Comparison of ENCODE assay signal across 11 cellular contexts in the genomic region with DNA sequence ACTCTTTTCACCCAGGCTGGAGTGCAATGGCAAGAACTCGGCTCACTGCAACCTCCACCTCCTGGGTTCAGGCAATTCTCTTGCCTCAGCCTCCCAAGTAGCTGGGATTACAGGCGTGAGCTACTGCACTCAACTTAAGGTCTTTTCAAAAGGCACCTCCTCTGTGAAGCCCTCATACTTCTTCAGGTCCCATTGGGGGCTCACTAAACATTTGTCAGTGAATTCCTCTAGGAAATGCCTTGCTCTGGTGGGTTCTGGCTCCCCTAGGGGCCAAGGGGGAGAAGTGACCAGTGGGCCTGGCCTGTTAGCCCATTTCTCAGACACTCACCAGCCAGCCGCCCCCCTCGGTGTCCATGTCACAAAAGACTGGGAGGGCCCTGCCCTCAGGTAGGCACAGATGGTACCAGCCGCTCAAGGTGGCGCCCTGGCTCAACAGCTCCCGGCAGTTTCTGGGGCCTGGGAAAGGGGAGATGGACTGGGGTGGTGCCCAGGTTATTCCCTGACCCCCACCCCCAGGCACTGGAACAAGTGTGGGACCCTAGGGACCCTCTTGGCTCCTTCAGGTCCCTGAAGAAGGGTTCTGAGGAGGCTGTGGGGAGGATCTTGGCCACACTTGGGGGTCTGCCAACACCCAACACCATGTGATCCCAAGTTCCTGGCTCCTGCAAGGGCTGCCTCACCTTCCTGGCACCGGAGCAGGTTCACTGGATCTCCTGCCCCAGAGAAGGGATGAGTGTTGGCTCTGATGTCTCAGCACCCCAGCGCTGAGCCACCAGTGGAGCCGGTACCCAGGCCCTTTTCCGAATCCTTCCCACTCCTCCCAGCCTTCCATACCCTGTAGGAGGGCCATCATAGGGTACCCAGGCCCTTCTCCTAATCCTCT. TPM values are rescaled to one million over a fixed set of nuclear protein-coding genes. Genes with fewer than 3 reads are reported as not detected.
DNase-seq lines count a peak whose midpoint lies in the region; TF ChIP-seq lines count a peak whose summit lies in the region.
"Had no signal": no experiment of that assay in that cellular context is flagged by ENCODE, and none has a peak within 500 bp of the region (broad histone marks: within the 10 kb centered on the region; RNA-seq: fewer than 3 reads in every experiment).

No MANE protein-coding gene starts in this region.

- DNase-seq in ELR (ENCODE audit: low read depth) (peak; percentile 42), epithelial cell of proximal tubule (ENCODE audit: low read depth) (no peak), osteoblast (ENCODE audit: insufficient read length, low spot score, missing footprints) (no peak), NCI-H2196 (lab: John Stamatoyannopoulos, UW; ENCODE audit: unreplicated experiment) (no peak), NCI-H510A treated with DMSO at 0.1 percent for 48 hours (lab: John Stamatoyannopoulos, UW) (no peak)
- no peak for DNase-seq in effector memory CD4-positive, alpha-beta T cell
- DNase-seq: amniotic stem cell, NCI-H226 had no signal

- no peaks in the 10 kb centered on the region for H3K9me3 ChIP-seq in Loucy (ENCODE audit: insufficient read depth, low read depth, low read length)
- no peaks in the 10 kb centered on the region for H3K9me3 ChIP-seq in osteoblast (ENCODE audit: low read depth, low read length)
- H3K9me3 ChIP-seq in effector memory CD4-positive, alpha-beta T cell (ENCODE audit: control insufficient read depth, low read length): no peaks in the 10 kb centered on the region

- no peak overlapping the region for H3K9ac ChIP-seq in Loucy (ENCODE audit: low read depth, low read length, poor library complexity, severe bottlenecking)

- no peaks in the 10 kb centered on the region for H3F3A ChIP-seq in Loucy (ENCODE audit: low read depth)

- H3K36me3 ChIP-seq in Loucy (ENCODE audit: insufficient read depth, low read length) (no peaks in the 10 kb centered on the region), osteoblast (ENCODE audit: insufficient read depth, low read length) (no peaks in the 10 kb centered on the region)
- H3K36me3 ChIP-seq in effector memory CD4-positive, alpha-beta T cell (ENCODE audit: control insufficient read depth, insufficient read depth, low read length): no peaks in the 10 kb centered on the region

- H3K4me3 ChIP-seq in Loucy (ENCODE audit: low read length, poor library complexity, severe bottlenecking) (no peak overlapping the region), epithelial cell of proximal tubule (ENCODE audit: low read depth, low read length) (no peak overlapping the region), osteoblast (ENCODE audit: insufficient read depth, low read length) (no peak overlapping the region)
- H3K4me3 ChIP-seq in effector memory CD4-positive, alpha-beta T cell (ENCODE audit: insufficient read depth, low read depth, low read length, poor library complexity, severe bottlenecking): no peak overlapping the region

- no peak overlapping the region for H3K27ac ChIP-seq in osteoblast (ENCODE audit: low read depth, low read length)
- H3K27ac ChIP-seq in effector memory CD4-positive, alpha-beta T cell (ENCODE audit: insufficient read depth, low read length, poor library complexity, severe bottlenecking): no peak overlapping the region

- no peaks in the 10 kb centered on the region for H3K79me2 ChIP-seq in Loucy (ENCODE audit: insufficient read depth, low read length)
- H3K79me2 ChIP-seq in osteoblast (ENCODE audit: insufficient read depth, low read length): no peaks in the 10 kb centered on the region

- H2AFZ ChIP-seq in Loucy (ENCODE audit: low read length): no peak overlapping the region
- H2AFZ ChIP-seq in osteoblast (ENCODE audit: low read length): no peak overlapping the region

- H4K20me1 ChIP-seq in Loucy (ENCODE audit: insufficient read depth, low read length, poor library complexity, severe bottlenecking): no peaks in the 10 kb centered on the region
- no peaks in the 10 kb centered on the region for H4K20me1 ChIP-seq in osteoblast (ENCODE audit: insufficient read depth, low read length)

- no peak overlapping the region for H3K4me2 ChIP-seq in Loucy (ENCODE audit: low read depth, low read length, poor library complexity, severe bottlenecking)
- H3K4me2 ChIP-seq in osteoblast (ENCODE audit: insufficient read depth, low read length): no peak overlapping the region

- H3K9me2 ChIP-seq in Loucy (replicated peaks; ENCODE audit: low read depth, low read length): no peaks in the 10 kb centered on the region

- TF ChIP-seq CTCF in Loucy (conservative IDR thresholded peaks at IDR 0.05; ENCODE audit: low read length) (peak; percentile 53), epithelial cell of proximal tubule (conservative IDR thresholded peaks at IDR 0.05; ENCODE audit: low read depth, low read length) (peak; percentile 43), osteoblast (IDR thresholded peaks at IDR 0.05; ENCODE audit: extremely low read depth, low read depth, low read length) (peak; percentile 36)

- H3K4me1 ChIP-seq in Loucy (ENCODE audit: insufficient read depth, low read length, poor library complexity, severe bottlenecking) (no peaks in the 10 kb centered on the region), osteoblast (ENCODE audit: insufficient read depth, low read length) (no peaks in the 10 kb centered on the region)
- H3K4me1 ChIP-seq in effector memory CD4-positive, alpha-beta T cell (ENCODE audit: control insufficient read depth, insufficient read depth, low read length, poor library complexity, severe bottlenecking): no peaks in the 10 kb centered on the region

- H3K27me3 ChIP-seq in Loucy (ENCODE audit: insufficient read depth, low read length, poor library complexity, severe bottlenecking) (no peaks in the 10 kb centered on the region), osteoblast (ENCODE audit: insufficient read depth, low read length) (peaks cover 4% of the 10 kb centered on the region)
- H3K27me3 ChIP-seq in effector memory CD4-positive, alpha-beta T cell (replicated peaks; ENCODE audit: control insufficient read depth, insufficient read depth, low read length, poor library complexity, severe bottlenecking): no peaks in the 10 kb centered on the region

RNA-seq across cellular contexts. Expression of a gene that starts 1.6 kb away (rescaled TPM):
- total RNA-seq in epithelial cell of proximal tubule (not detected in 2 replicates), osteoblast (not detected in 2 replicates)
- total RNA-seq: fibroblast of lung, mononuclear cell had no signal

RNA-seq across cellular contexts. Expression of a gene that starts 6.3 kb away (rescaled TPM):
- 13.0 and 15.5 TPM in 2 replicates for total RNA-seq in epithelial cell of proximal tubule
- total RNA-seq in osteoblast: 25.7 and 29.8 TPM in 2 replicates

RNA-seq across cellular contexts. Expression of a gene that starts 10.1 kb away (rescaled TPM):
- not detected in 2 replicates for total RNA-seq in epithelial cell of proximal tubule
- not detected in 2 replicates for total RNA-seq in osteoblast
- total RNA-seq: fibroblast of lung, mononuclear cell had no signal

RNA-seq across cellular contexts. Expression of a gene that starts 19.4 kb away (rescaled TPM):
- 2.5 and 3.0 TPM in 2 replicates for total RNA-seq in epithelial cell of proximal tubule
- under 0.01 and 0.36 TPM in 2 replicates for total RNA-seq in osteoblast

RNA-seq across cellular contexts. Expression of a gene that starts 31.2 kb away (rescaled TPM):
- total RNA-seq in epithelial cell of proximal tubule (22.0 and 27.6 TPM in 2 replicates), osteoblast (under 0.01 TPM in 1 of 2 replicates, not detected in the other)
